Comparison of ENCODE assay signal across 7 cellular contexts in genomic region chr19:32219392-32219791, GRCh38.
"Had no signal": no experiment of that assay in that cellular context is flagged by ENCODE, and none has a peak within 500 bp of the region (broad histone marks: within the 10 kb centered on the region; RNA-seq: fewer than 3 reads in every experiment).

No MANE protein-coding gene starts in this region.

- H3K4me3 Mint-ChIP-seq: H9 had no signal

- DNase-seq: GM23248, GOT3, H9, HCEC 1CT, IMR-90 had no signal

- H3K4me3 ChIP-seq: GM23248, K562 had no signal

- H3K9me3 Mint-ChIP-seq: H9 had no signal

- FAIRE-seq: HTR-8/SVneo, K562 had no signal

- H3K27ac ChIP-seq: GM23248 had no signal
